19 cellular contexts compared by ENCODE assay signal in the genomic region with DNA sequence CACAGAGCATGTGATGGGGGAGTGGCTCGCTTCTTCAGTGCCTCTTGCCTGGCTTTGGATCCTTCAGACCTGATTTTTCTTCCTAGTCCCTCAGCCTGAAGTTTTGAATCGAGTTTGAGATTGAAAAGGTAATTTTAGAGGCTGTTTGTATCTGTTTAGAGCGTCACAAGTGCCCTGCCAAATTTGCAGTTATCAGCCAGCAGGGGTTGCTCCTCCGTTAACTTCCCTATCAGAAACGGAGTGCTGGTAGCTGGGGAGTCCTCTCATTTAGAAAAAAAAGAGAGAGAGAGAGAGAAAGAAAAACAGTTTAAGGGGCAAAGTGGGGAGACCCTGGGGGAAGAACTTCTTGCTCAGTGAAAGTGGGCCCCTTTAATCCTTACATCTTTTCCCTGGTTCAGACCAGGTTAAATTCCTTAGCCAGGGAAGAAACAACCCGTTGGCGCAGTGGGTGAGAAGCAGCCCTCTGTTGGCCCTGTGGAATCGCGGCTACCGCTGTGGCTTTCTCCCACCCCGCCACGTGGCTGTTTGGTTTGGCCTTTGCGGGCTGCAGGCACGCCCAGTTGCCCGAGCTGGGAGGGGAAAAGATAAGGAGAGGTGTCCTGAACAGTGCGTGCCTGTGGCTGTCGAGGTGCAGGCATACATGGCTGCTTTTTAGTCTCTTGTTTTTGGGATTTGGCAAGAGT.
DNase-seq lines count a peak whose midpoint lies in the region; ATAC-seq and TF ChIP-seq lines count a peak whose summit lies in the region.
"Had no signal": no experiment of that assay in that cellular context is flagged by ENCODE, and none has a peak within 500 bp of the region (broad histone marks: within the 10 kb centered on the region; RNA-seq: fewer than 3 reads in every experiment).

No MANE protein-coding gene starts in this region.

- peak; percentile 19 for TF ChIP-seq CTCF in GM12873 (IDR thresholded peaks at IDR 0.05; ENCODE audit: insufficient read depth, low read depth, low read length, missing control alignments)
- peak; percentile 29 for TF ChIP-seq CTCF in chondrocyte (IDR thresholded peaks at IDR 0.05)
- peak; percentile 10 for TF ChIP-seq CTCF in retinal pigment epithelial cell (conservative IDR thresholded peaks at IDR 0.05; ENCODE audit: low read depth, low read length)
- TF ChIP-seq CTCF in upper lobe of right lung (IDR thresholded peaks at IDR 0.05), result no peak
- no peak for TF ChIP-seq CTCF in mesothelial cell of epicardium (IDR thresholded peaks at IDR 0.05; ENCODE audit: unreplicated experiment)

- H3K27me3 Mint-ChIP-seq in chondrocyte (ENCODE audit: low read depth) (peaks cover 33% of the 10 kb centered on the region), mesothelial cell of epicardium (ENCODE audit: low read depth) (peaks cover 31% of the 10 kb centered on the region)

- H3K9me3 ChIP-seq in upper lobe of right lung, result no peaks in the 10 kb centered on the region
- H3K9me3 ChIP-seq: Peyer's patch had no signal

- H3K4me1 Mint-ChIP-seq in chondrocyte (ENCODE audit: low read depth), result no peaks in the 10 kb centered on the region
- no peaks in the 10 kb centered on the region for H3K4me1 Mint-ChIP-seq in mesothelial cell of epicardium
- H3K4me1 Mint-ChIP-seq: activated CD4-positive, alpha-beta T cell treated with anti-CD3 and anti-CD28 coated beads, Interleukin-2, amount 10 ng/mL, durations not matched to agents 24 days and 14 days; CD8-positive, alpha-beta memory T cell; natural killer cell had no signal

- H3K36me3 ChIP-seq in upper lobe of right lung, result no peaks in the 10 kb centered on the region
- H3K36me3 ChIP-seq: Peyer's patch had no signal

- intact Hi-C loops in upper lobe of right lung (cut with DNase I), result no loop called here

- DNase-seq in M059J (ENCODE audit: low read depth), result peak; percentile 31
- DNase-seq in chondrocyte (ENCODE audit: low spot score), result no peak
- no peak for DNase-seq in retinal pigment epithelial cell (ENCODE audit: low read depth)
- no peak for DNase-seq in upper lobe of right lung
- no peak for DNase-seq in mesothelial cell of epicardium (ENCODE audit: low spot score in 2 of 2, unreplicated experiment in 2 of 2)
- DNase-seq in SHP77 (lab: John Stamatoyannopoulos, UW), result no peak
- DNase-seq: activated CD4-positive, alpha-beta T cell treated with anti-CD3 and anti-CD28 coated beads, Interleukin-2, amount 10 ng/mL, durations not matched to agents 24 days and 14 days; activated T-cell treated with anti-CD3 and anti-CD28 coated beads, Interleukin-2, amount 50 U/mL, for 72 hours; amygdala; CD8-positive, alpha-beta memory T cell; cortex of kidney; hypothalamus; natural killer cell; NCI-H226; Peyer's patch; stimulated activated naive CD8-positive, alpha-beta T cell treated with anti-CD3 and anti-CD28 coated beads, Interleukin-15, Interleukin-2, amounts not matched to agents 100 U/mL and 50 U/mL, for 24 hours had no signal

- H3K27ac Mint-ChIP-seq in chondrocyte (ENCODE audit: unreplicated experiment), result no peak overlapping the region
- no peak overlapping the region for H3K27ac Mint-ChIP-seq in mesothelial cell of epicardium
- H3K27ac Mint-ChIP-seq: activated CD4-positive, alpha-beta T cell treated with anti-CD3 and anti-CD28 coated beads, Interleukin-2, amount 10 ng/mL, durations not matched to agents 24 days and 14 days; activated T-cell treated with anti-CD3 and anti-CD28 coated beads, Interleukin-2, amount 50 U/mL, for 72 hours; CD8-positive, alpha-beta memory T cell; natural killer cell; T-helper 1 cell treated with Interleukin-12 subunit alpha and Interleukin-12 subunit beta and Interleukin-4 antibody, amounts not matched to agents 30 μg/mL and 1 μg/mL, for 36 hours had no signal

- no peak overlapping the region for H3K27ac ChIP-seq in upper lobe of right lung
- H3K27ac ChIP-seq: Peyer's patch had no signal

- ATAC-seq in upper lobe of right lung (no peak), GM18517 (IDR thresholded peaks at IDR 0.05; ENCODE audit: unreplicated experiment) (no peak)
- ATAC-seq: activated T-cell treated with anti-CD3 and anti-CD28 coated beads, Interleukin-2, amount 50 U/mL, for 72 hours; natural killer cell; stimulated activated naive CD8-positive, alpha-beta T cell treated with anti-CD3 and anti-CD28 coated beads, Interleukin-15, Interleukin-2, amounts not matched to agents 100 U/mL and 50 U/mL, for 24 hours had no signal

- H3K36me3 Mint-ChIP-seq in chondrocyte (ENCODE audit: low read depth) (no peaks in the 10 kb centered on the region), mesothelial cell of epicardium (no peaks in the 10 kb centered on the region)
- H3K36me3 Mint-ChIP-seq: CD8-positive, alpha-beta memory T cell; natural killer cell had no signal

- no peaks in the 10 kb centered on the region for H3K27me3 ChIP-seq in upper lobe of right lung
- H3K27me3 ChIP-seq: Peyer's patch had no signal

- H3K9me3 Mint-ChIP-seq in chondrocyte (ENCODE audit: low read depth), result no peaks in the 10 kb centered on the region
- no peaks in the 10 kb centered on the region for H3K9me3 Mint-ChIP-seq in mesothelial cell of epicardium
- H3K9me3 Mint-ChIP-seq: activated CD4-positive, alpha-beta T cell treated with anti-CD3 and anti-CD28 coated beads, Interleukin-2, amount 10 ng/mL, durations not matched to agents 24 days and 14 days; activated T-cell treated with anti-CD3 and anti-CD28 coated beads, Interleukin-2, amount 50 U/mL, for 72 hours; CD8-positive, alpha-beta memory T cell; T-helper 1 cell treated with Interleukin-12 subunit alpha and Interleukin-12 subunit beta and Interleukin-4 antibody, amounts not matched to agents 30 μg/mL and 1 μg/mL, for 36 hours had no signal

- H3K4me3 ChIP-seq in retinal pigment epithelial cell (ENCODE audit: low read length) (no peak overlapping the region), upper lobe of right lung (no peak overlapping the region)
- H3K4me3 ChIP-seq: Peyer's patch had no signal

- no peak overlapping the region for H3K4me3 Mint-ChIP-seq in chondrocyte (ENCODE audit: unreplicated experiment)
- H3K4me3 Mint-ChIP-seq in mesothelial cell of epicardium, result no peak overlapping the region
- H3K4me3 Mint-ChIP-seq: activated CD4-positive, alpha-beta T cell treated with anti-CD3 and anti-CD28 coated beads, Interleukin-2, amount 10 ng/mL, durations not matched to agents 24 days and 14 days; activated T-cell treated with anti-CD3 and anti-CD28 coated beads, Interleukin-2, amount 50 U/mL, for 72 hours; CD8-positive, alpha-beta memory T cell; natural killer cell; T-helper 1 cell treated with Interleukin-12 subunit alpha and Interleukin-12 subunit beta and Interleukin-4 antibody, amounts not matched to agents 30 μg/mL and 1 μg/mL, for 36 hours had no signal

- H3K4me1 ChIP-seq in upper lobe of right lung, result no peaks in the 10 kb centered on the region
- H3K4me1 ChIP-seq: Peyer's patch had no signal

Comparison
In these comparisons a context has a peak if more than half of its experiments do, and no peak if none do; other contexts are left out.
1. CTCF ChIP-seq: peak in GM12873 (single experiment), chondrocyte (single experiment) and retinal pigment epithelial cell (single experiment); none in upper lobe of right lung (single experiment) and mesothelial cell of epicardium (single experiment).